15 cellular contexts compared by ENCODE assay signal in genomic region chrY:21180921-21181320, GRCh38.
DNase-seq lines count a peak whose midpoint lies in the region; ATAC-seq and TF ChIP-seq lines count a peak whose summit lies in the region.
"Had no signal": no experiment of that assay in that cellular context is flagged by ENCODE, and none has a peak within 500 bp of the region (broad histone marks: within the 10 kb centered on the region; RNA-seq: fewer than 3 reads in every experiment).

No MANE protein-coding gene starts in this region.

- H3K27ac ChIP-seq in upper lobe of right lung = no peak overlapping the region
- H3K27ac ChIP-seq in caudate nucleus (ENCODE audit: low read depth, low read length) = no peak overlapping the region
- H3K27ac ChIP-seq: brain microvascular endothelial cell had no signal

- H3K9me3 ChIP-seq in upper lobe of right lung = no peaks in the 10 kb centered on the region

- H3K36me3 ChIP-seq in upper lobe of right lung = no peaks in the 10 kb centered on the region
- H3K36me3 ChIP-seq: brain microvascular endothelial cell had no signal

- DNase-seq in HUDEP-2 (lab: John Stamatoyannopoulos, UW; ENCODE audit: unreplicated experiment in 76 of 76) (peak in 68 of 76 experiments; percentile 0 to 75 (median 29)), SIG-M5 (lab: John Stamatoyannopoulos, UW) (no peak), upper lobe of right lung (no peak), caudate nucleus (lab: John Stamatoyannopoulos, UW) (no peak), NCI-H446 (lab: John Stamatoyannopoulos, UW) (no peak)
- peak; percentile 38 for DNase-seq in activated CD4-positive, alpha-beta T cell treated with anti-CD3 and anti-CD28 coated beads for 1 hour
- peak in 1 of 2 donors; percentile 29 for DNase-seq in activated naive CD4-positive, alpha-beta T cell treated with anti-CD3 and anti-CD28 coated beads, Interleukin-2, amount 50 U/mL, for 72 hours (ENCODE audit: low spot score in 2 of 2)
- DNase-seq in stimulated activated CD4-positive, alpha-beta T cell treated with anti-CD3 and anti-CD28 coated beads, Interleukin-4, amount 100 ng/mL, for 1 hour = peak; percentile 35
- DNase-seq: brain microvascular endothelial cell, islet precursor cell, NCI-H1417, T-helper 9 cell had no signal

- intact Hi-C loops in upper lobe of right lung (cut with DNase I) = no loop called here

- H3K36me3 Mint-ChIP-seq in activated naive CD4-positive, alpha-beta T cell treated with anti-CD3 and anti-CD28 coated beads, Interleukin-2, amount 50 U/mL, for 72 hours = no peaks in the 10 kb centered on the region

- H3K4me1 ChIP-seq in upper lobe of right lung = no peaks in the 10 kb centered on the region

- H3K27me3 ChIP-seq in upper lobe of right lung = no peaks in the 10 kb centered on the region
- H3K27me3 ChIP-seq: brain microvascular endothelial cell had no signal

- ATAC-seq in activated naive CD4-positive, alpha-beta T cell treated with anti-CD3 and anti-CD28 coated beads, Interleukin-2, amount 50 U/mL, for 72 hours = peak; percentile 83 to 97
- no peak for ATAC-seq in upper lobe of right lung
- ATAC-seq: GM12878, K562 had no signal

- no peak overlapping the region for H3K27ac Mint-ChIP-seq in activated naive CD4-positive, alpha-beta T cell treated with anti-CD3 and anti-CD28 coated beads, Interleukin-2, amount 50 U/mL, for 72 hours
- H3K27ac Mint-ChIP-seq: activated T-cell treated with anti-CD3 and anti-CD28 coated beads, Interleukin-2, amount 50 U/mL, for 72 hours had no signal

- no peaks in the 10 kb centered on the region for H3K9me3 Mint-ChIP-seq in activated naive CD4-positive, alpha-beta T cell treated with anti-CD3 and anti-CD28 coated beads, Interleukin-2, amount 50 U/mL, for 72 hours
- H3K9me3 Mint-ChIP-seq: activated T-cell treated with anti-CD3 and anti-CD28 coated beads, Interleukin-2, amount 50 U/mL, for 72 hours had no signal

- no peak for TF ChIP-seq CTCF in upper lobe of right lung (IDR thresholded peaks at IDR 0.05)

- no peak overlapping the region for H3K4me3 ChIP-seq in upper lobe of right lung
- H3K4me3 ChIP-seq: GM12878, K562 had no signal

Comparison
In these comparisons a context has a peak if more than half of its experiments do, and no peak if none do; other contexts are left out.
1. DNase-seq: peak in HUDEP-2 (68 of 76), activated CD4-positive, alpha-beta T cell treated with anti-CD3 and anti-CD28 coated beads for 1 hour (single experiment) and stimulated activated CD4-positive, alpha-beta T cell treated with anti-CD3 and anti-CD28 coated beads, Interleukin-4, amount 100 ng/mL, for 1 hour (single experiment); none in SIG-M5 (single experiment), upper lobe of right lung (single experiment), caudate nucleus (0 of 61) and NCI-H446 (0 of 2).